24 cellular contexts compared by ENCODE assay signal in the genomic region with DNA sequence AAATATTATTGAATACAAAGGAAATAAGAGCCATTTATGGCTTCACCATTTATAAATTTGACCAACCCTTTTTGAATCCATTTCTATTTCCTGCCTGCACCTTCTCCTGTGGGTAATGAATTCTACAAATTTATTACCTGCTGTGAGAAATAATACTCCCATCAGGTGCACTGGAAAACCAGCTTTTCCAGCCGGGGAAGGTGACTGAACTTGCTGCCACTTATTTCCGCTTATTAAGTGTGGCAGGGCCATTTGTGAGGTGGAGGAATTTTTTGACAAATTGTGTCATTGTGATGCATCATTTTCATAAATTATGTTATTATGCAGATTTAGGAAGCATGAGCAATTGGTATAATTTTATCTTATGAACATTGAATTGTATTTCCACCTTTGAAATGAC.
"Had no signal": no experiment of that assay in that cellular context is flagged by ENCODE, and none has a peak within 500 bp of the region (broad histone marks: within the 10 kb centered on the region; RNA-seq: fewer than 3 reads in every experiment).

No MANE protein-coding gene starts in this region.

- H3K36me3 ChIP-seq: colonic mucosa, esophagus squamous epithelium, neural progenitor cell, right lobe of liver, stomach, thyroid gland had no signal

- H2AFZ ChIP-seq: neural progenitor cell, parathyroid adenoma had no signal

- H3K9ac ChIP-seq: neural progenitor cell, parathyroid adenoma had no signal

- ATAC-seq: left lobe of liver; mucosa of descending colon; natural killer cell treated with Interleukin-12 subunit alpha and Interleukin-12 subunit beta and Interleukin-15 and Interleukin-18, amount 100 ng/mL, for 72 hours; right lobe of liver had no signal

- H3K27ac ChIP-seq: colonic mucosa, esophagus squamous epithelium, neural progenitor cell, parathyroid adenoma, right lobe of liver, stomach, thyroid gland had no signal

- H3K4me3 ChIP-seq: colonic mucosa, esophagus squamous epithelium, lung, mucosa of descending colon, neural progenitor cell, right lobe of liver, stomach, thyroid gland had no signal

- H3K4me2 ChIP-seq: neural progenitor cell had no signal

- DNase-seq: colonic mucosa; effector memory CD4-positive, alpha-beta T cell; erythroblast; esophagus squamous epithelium; hypothalamus; immature natural killer cell; islet precursor cell; kidney glomerular epithelial cell; mucosa of descending colon; naive B cell; right lobe of liver; small intestine; stimulated activated CD4-positive, alpha-beta T cell treated with anti-CD3 and anti-CD28 coated beads, Interleukin-15, amount 100 ng/mL, for 24 hours; stimulated activated CD4-positive, alpha-beta T cell treated with anti-CD3 and anti-CD28 coated beads, Interleukin-4, amount 100 ng/mL, for 1 hour; stimulated activated CD8-positive, alpha-beta memory T cell treated with anti-CD3 and anti-CD28 coated beads, Interleukin-4, amount 100 ng/mL, for 48 hours; stimulated activated naive CD4-positive, alpha-beta T cell treated with Interleukin-2 at 50 U/mL for 16 hours; stomach; thyroid gland; trophoblast cell had no signal

- H3K9me3 ChIP-seq: colonic mucosa, esophagus squamous epithelium, mucosa of descending colon, right lobe of liver, stomach, thyroid gland had no signal

- H3K27me3 ChIP-seq: colonic mucosa, neural progenitor cell, right lobe of liver, thyroid gland had no signal

- H3K4me1 ChIP-seq: colonic mucosa, esophagus squamous epithelium, parathyroid adenoma, right lobe of liver, stomach, thyroid gland had no signal
